Comparison of ENCODE assay signal across 11 cellular contexts in genomic region chr11:118872403-118872821, GRCh38. TPM values are rescaled to one million over a fixed set of nuclear protein-coding genes. Genes with fewer than 3 reads are reported as not detected.
A peak's percentile ranks its signal among the peaks of the same experiment; 100 is the strongest.
DNase-seq lines count a peak whose midpoint lies in the region; ATAC-seq and TF ChIP-seq lines count a peak whose summit lies in the region.
"Had no signal": no experiment of that assay in that cellular context is flagged by ENCODE, and none has a peak within 500 bp of the region (broad histone marks: within the 10 kb centered on the region; RNA-seq: fewer than 3 reads in every experiment).

No MANE protein-coding gene starts in this region.

- no peaks in the 10 kb centered on the region for H3K36me3 Mint-ChIP-seq in activated B cell treated with CpG ODN at 0.5 μM for 24 hours (ENCODE audit: low read depth)

- CTCF ChIA-PET in activated B cell treated with CpG ODN at 0.5 μM for 24 hours (lab: Charles Lee): interaction anchor here (1.2 to 2.0 kb wide), 3 partner anchors 11 to 82 kb away, joined by 4 to 8 read pairs (median 8); partner anchors contain the start of genes CXCR5 and DDX6

- peak; percentile 13 for ATAC-seq in activated B cell treated with CpG ODN at 0.5 μM for 24 hours (ENCODE audit: low read depth)
- ATAC-seq in stimulated activated naive CD8-positive, alpha-beta T cell treated with anti-CD3 and anti-CD28 coated beads, Interleukin-15, amount 100 ng/mL, for 72 hours: peak; percentile 3
- ATAC-seq in GM18907 (IDR thresholded peaks at IDR 0.05; ENCODE audit: unreplicated experiment): no peak

- H3K4me1 Mint-ChIP-seq in activated B cell treated with CpG ODN at 0.5 μM for 24 hours: peaks cover 86% of the 10 kb centered on the region
- peaks cover 77% of the 10 kb centered on the region for H3K4me1 Mint-ChIP-seq in stimulated activated naive CD8-positive, alpha-beta T cell treated with anti-CD3 and anti-CD28 coated beads, Interleukin-15, amount 100 ng/mL, for 72 hours

- H3K4me3 Mint-ChIP-seq in activated B cell treated with CpG ODN at 0.5 μM for 24 hours: peak overlapping the region; percentile 62
- H3K4me3 Mint-ChIP-seq in stimulated activated naive CD8-positive, alpha-beta T cell treated with anti-CD3 and anti-CD28 coated beads, Interleukin-15, amount 100 ng/mL, for 72 hours: peak overlapping the region; percentile 25 to 50

- H3K9me3 Mint-ChIP-seq in activated B cell treated with CpG ODN at 0.5 μM for 24 hours: no peaks in the 10 kb centered on the region
- H3K9me3 Mint-ChIP-seq in stimulated activated naive CD8-positive, alpha-beta T cell treated with anti-CD3 and anti-CD28 coated beads, Interleukin-15, amount 100 ng/mL, for 72 hours: no peaks in the 10 kb centered on the region

- H3K27ac Mint-ChIP-seq in activated B cell treated with CpG ODN at 0.5 μM for 24 hours: peak overlapping the region; percentile 81
- peak overlapping the region; percentile 3 to 4 for H3K27ac Mint-ChIP-seq in stimulated activated naive CD8-positive, alpha-beta T cell treated with anti-CD3 and anti-CD28 coated beads, Interleukin-15, amount 100 ng/mL, for 72 hours

- peak; percentile 68 for DNase-seq in activated naive CD4-positive, alpha-beta T cell treated with Interleukin-2 at 50 U/mL for 16 hours
- no peak for DNase-seq in activated naive CD4-positive, alpha-beta T cell (lab: John Stamatoyannopoulos, UW)
- peak; percentile 37 for DNase-seq in activated B cell treated with CpG ODN at 0.5 μM for 24 hours
- peak; percentile 62 for DNase-seq in central memory CD4-positive, alpha-beta T cell
- peak; percentile 38 to 71 for DNase-seq in stimulated activated naive CD8-positive, alpha-beta T cell treated with anti-CD3 and anti-CD28 coated beads, Interleukin-15, amount 100 ng/mL, for 72 hours
- DNase-seq in T1000 (lab: John Stamatoyannopoulos, UW): no peak
- DNase-seq in NAMALWA (ENCODE audit: low spot score): no peak
- DNase-seq: NCI-H510A treated with DMSO at 0.1 percent for 48 hours had no signal

- intact Hi-C loops in activated B cell treated with CpG ODN at 0.5 μM for 24 hours (cut with micrococcal nuclease): no loop called here

- TF ChIP-seq CTCF in activated B cell treated with CpG ODN at 0.5 μM for 24 hours (IDR thresholded peaks at IDR 0.05): no peak

- H3K27me3 Mint-ChIP-seq in activated B cell treated with CpG ODN at 0.5 μM for 24 hours: no peaks in the 10 kb centered on the region
- no peaks in the 10 kb centered on the region for H3K27me3 Mint-ChIP-seq in stimulated activated naive CD8-positive, alpha-beta T cell treated with anti-CD3 and anti-CD28 coated beads, Interleukin-15, amount 100 ng/mL, for 72 hours

- POLR2A ChIA-PET in activated B cell treated with CpG ODN at 0.5 μM for 24 hours (lab: Charles Lee): interaction anchor here (0.8 to 7.5 kb wide), 7 partner anchors 20 to 82 kb away, joined by 3 to 266 read pairs (median 4); partner anchors contain the start of gene DDX6

RNA-seq across cellular contexts. Expression of gene CXCR5, which starts 11.3 kb away (rescaled TPM):
- 198 and 199 TPM in 2 replicates for total RNA-seq in activated B cell treated with CpG ODN at 0.5 μM for 24 hours
- total RNA-seq: frontal cortex, tibial nerve had no signal

RNA-seq across cellular contexts. Expression of gene BCL9L, which starts 53.3 kb away (rescaled TPM):
- total RNA-seq in activated B cell treated with CpG ODN at 0.5 μM for 24 hours: 20.4 and 21.9 TPM in 2 replicates

Comparison
In these comparisons a context has a peak if more than half of its experiments do, and no peak if none do; other contexts are left out.
1. DNase-seq: peak in activated naive CD4-positive, alpha-beta T cell treated with Interleukin-2 at 50 U/mL for 16 hours (single experiment), activated B cell treated with CpG ODN at 0.5 μM for 24 hours (single experiment), central memory CD4-positive, alpha-beta T cell (single experiment) and stimulated activated naive CD8-positive, alpha-beta T cell treated with anti-CD3 and anti-CD28 coated beads, Interleukin-15, amount 100 ng/mL, for 72 hours (2 of 2); none in activated naive CD4-positive, alpha-beta T cell (0 of 4), T1000 (single experiment) and NAMALWA (single experiment).